8 cellular contexts compared by ENCODE assay signal in genomic region chr7:29091121-29091601, GRCh38. TPM values are rescaled to one million over a fixed set of nuclear protein-coding genes. Genes with fewer than 3 reads are reported as not detected.
DNase-seq lines count a peak whose midpoint lies in the region; ATAC-seq and TF ChIP-seq lines count a peak whose summit lies in the region.

No MANE protein-coding gene starts in this region.

- peak; percentile 5 for ATAC-seq in HG03378 (IDR thresholded peaks at IDR 0.05; ENCODE audit: unreplicated experiment)
- peak in 1 of 4 donors; percentile 53 for ATAC-seq in psoas muscle

- H3K9me3 ChIP-seq in endocrine pancreas (ENCODE audit: control insufficient read depth, low read length), result no peaks in the 10 kb centered on the region
- no peaks in the 10 kb centered on the region for H3K9me3 ChIP-seq in psoas muscle

- H3K36me3 ChIP-seq in endocrine pancreas (ENCODE audit: control insufficient read depth, insufficient read depth, low read length) (no peaks in the 10 kb centered on the region), psoas muscle (ENCODE audit: insufficient read depth in 1 of 2, low read depth in 1 of 2) (no peaks in the 10 kb centered on the region)

- H3K4me1 ChIP-seq in endocrine pancreas (ENCODE audit: control insufficient read depth, insufficient read depth, low read length) (no peaks in the 10 kb centered on the region), psoas muscle (peaks cover 29% of the 10 kb centered on the region)

- intact Hi-C loops in psoas muscle (cut with DNase I), result no loop called here

- peak; percentile 60 for DNase-seq in NCI-H1436 (lab: John Stamatoyannopoulos, UW)
- no peak for DNase-seq in NCI-H1436 treated with DMSO at 0.1 percent for 48 hours (lab: John Stamatoyannopoulos, UW)
- DNase-seq in psoas muscle, result peak; percentile 21 to 50
- no peak for DNase-seq in NCI-H2107 (lab: John Stamatoyannopoulos, UW)
- no peak for DNase-seq in NOMO-1 treated with dmso at 0.1 percent for 144 hours (lab: John Stamatoyannopoulos, UW; ENCODE audit: unreplicated experiment)
- no peak for DNase-seq in activated CD8-positive, alpha-beta memory T cell treated with anti-CD3 and anti-CD28 coated beads for 24 hours

- 15 to 30% (median 17%) methylated on average over 8 of the region's 8 CpGs for WGBS in psoas muscle, 3 donors

- no peak overlapping the region for H3K9ac ChIP-seq in endocrine pancreas (ENCODE audit: control insufficient read depth, insufficient read depth, low read length)

- peak overlapping the region; percentile 15 for H3K27ac ChIP-seq in psoas muscle

- H3K4me3 ChIP-seq in endocrine pancreas (ENCODE audit: control insufficient read depth, insufficient read depth, low read length), result peak overlapping the region; percentile 53
- peak overlapping the region; percentile 49 for H3K4me3 ChIP-seq in psoas muscle

- no peak for TF ChIP-seq CTCF in psoas muscle (IDR thresholded peaks at IDR 0.05)

- H3K27me3 ChIP-seq in endocrine pancreas (ENCODE audit: control insufficient read depth, insufficient read depth, low read length), result no peaks in the 10 kb centered on the region
- no peaks in the 10 kb centered on the region for H3K27me3 ChIP-seq in psoas muscle (ENCODE audit: insufficient read depth in 3 of 3, low read length in 2 of 3)

RNA-seq across cellular contexts. Expression of gene CPVL, which starts 55.2 kb away (rescaled TPM):
- 10 to 100 TPM in 2 of 4 donors, 1 to 10 TPM in 2; 6.1 to 49.6 (median 16.8) TPM for total RNA-seq in psoas muscle
- polyA plus RNA-seq in psoas muscle, result 1 to 10 TPM; 1.6 to 5.5 (median 2.8) TPM

Comparison
In these comparisons a context has a peak if more than half of its experiments do, and no peak if none do; other contexts are left out.
1. DNase-seq: peak in NCI-H1436 (single experiment) and psoas muscle (2 of 2); none in NCI-H1436 treated with DMSO at 0.1 percent for 48 hours (single experiment), NCI-H2107 (single experiment), NOMO-1 treated with dmso at 0.1 percent for 144 hours (single experiment) and activated CD8-positive, alpha-beta memory T cell treated with anti-CD3 and anti-CD28 coated beads for 24 hours (single experiment).